Comparison of ENCODE assay signal across 1 cellular context in genomic region chr15:78907577-78907976, GRCh38.
TF ChIP-seq lines count a peak whose summit lies in the region.

No MANE protein-coding gene starts in this region.

TF ChIP-seq in H1, 55 proteins besides CTCF, POLR2A, EP300 and RAD21:
- TF ChIP-seq POLR2AphosphoS5 (IDR thresholded peaks at IDR 0.05; ENCODE audit: low read depth, low read length) (0 out of 2 replicates have a peak, but pooled peaks have one; percentile 23), SIX5 (IDR thresholded peaks at IDR 0.05; ENCODE audit: low read depth, low read length) (no peak)
- TF ChIP-seq, protein P1, sequence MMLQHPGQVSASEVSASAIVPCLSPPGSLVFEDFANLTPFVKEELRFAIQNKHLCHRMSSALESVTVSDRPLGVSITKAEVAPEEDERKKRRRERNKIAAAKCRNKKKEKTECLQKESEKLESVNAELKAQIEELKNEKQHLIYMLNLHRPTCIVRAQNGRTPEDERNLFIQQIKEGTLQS (IDR thresholded peaks at IDR 0.05; ENCODE audit: insufficient read depth, low read depth, low read length), result no peak
